8 cellular contexts compared by ENCODE assay signal in genomic region chr13:65638572-65639168, GRCh38.
DNase-seq lines count a peak whose midpoint lies in the region; ATAC-seq and TF ChIP-seq lines count a peak whose summit lies in the region.

No MANE protein-coding gene starts in this region.

- no peaks in the 10 kb centered on the region; a peak in 1 of 4 replicates for H3K4me1 ChIP-seq in SK-N-SH (ENCODE audit: control insufficient read depth in 1 of 2, insufficient read depth in 2 of 2, low read depth in 1 of 2, low read length in 1 of 2)

- no peaks in the 10 kb centered on the region for H4K20me1 ChIP-seq in SK-N-SH (ENCODE audit: insufficient read depth)

- H3K4me3 Mint-ChIP-seq in glutamatergic neuron (ENCODE audit: unreplicated experiment): no peak overlapping the region
- H3K4me3 Mint-ChIP-seq in type B pancreatic cell: no peak overlapping the region

- H2AFZ ChIP-seq in SK-N-SH (ENCODE audit: low read depth): no peak overlapping the region

- H3K27ac ChIP-seq in SK-N-SH (ENCODE audit: low read depth in 2 of 2, low read length in 1 of 2): no peak overlapping the region

- POLR2A ChIA-PET in SK-N-SH (lab: Yijun Ruan, JAX): no interaction called here

- no peaks in the 10 kb centered on the region for H3K9me2 ChIP-seq in SK-N-SH

- no peaks in the 10 kb centered on the region for H3K27me3 Mint-ChIP-seq in glutamatergic neuron (ENCODE audit: unreplicated experiment)
- H3K27me3 Mint-ChIP-seq in type B pancreatic cell: no peaks in the 10 kb centered on the region

- H3K4me1 Mint-ChIP-seq in glutamatergic neuron (ENCODE audit: low read depth, unreplicated experiment): peaks cover 7% of the 10 kb centered on the region
- H3K4me1 Mint-ChIP-seq in type B pancreatic cell (ENCODE audit: unreplicated experiment): no peaks in the 10 kb centered on the region

- WGBS in SK-N-SH (ENCODE audit: low lambda C conversion rate): 48% methylated on average over 2 of the region's 2 CpGs

- H3K36me3 ChIP-seq in SK-N-SH (replicated peaks in 1 of 2; ENCODE audit: control insufficient read depth in 1 of 2, insufficient read depth in 2 of 2, low read length in 1 of 2): no peaks in the 10 kb centered on the region

- no peak overlapping the region for H3K27ac Mint-ChIP-seq in glutamatergic neuron (ENCODE audit: unreplicated experiment)
- H3K27ac Mint-ChIP-seq in type B pancreatic cell: no peak overlapping the region

- H3K36me3 Mint-ChIP-seq in glutamatergic neuron (ENCODE audit: unreplicated experiment) (no peaks in the 10 kb centered on the region), type B pancreatic cell (no peaks in the 10 kb centered on the region)

- CTCF ChIA-PET in SK-N-SH (lab: Yijun Ruan, JAX): interaction anchor here (1.0 to 1.1 kb wide), 2 partner anchors 18 to 1166 kb away, joined by 3 to 4 read pairs; no protein-coding TSS in a partner anchor

- no peak overlapping the region for H3K9ac ChIP-seq in SK-N-SH

- H3K4me3 ChIP-seq in SK-N-SH (ENCODE audit: low read depth in 2 of 2, low read length in 1 of 2): no peak overlapping the region; a peak in 1 of 4 replicates

- no peaks in the 10 kb centered on the region for H3K27me3 ChIP-seq in SK-N-SH (ENCODE audit: insufficient read depth)

- H3F3A ChIP-seq in SK-N-SH (replicated peaks; ENCODE audit: insufficient read depth): no peaks in the 10 kb centered on the region

- H3K9me3 ChIP-seq in SK-N-SH: no peaks in the 10 kb centered on the region

- no peaks in the 10 kb centered on the region for H3K9me3 Mint-ChIP-seq in glutamatergic neuron (ENCODE audit: unreplicated experiment)
- peaks cover 4% of the 10 kb centered on the region for H3K9me3 Mint-ChIP-seq in type B pancreatic cell

- in situ Hi-C loops in Caki2 (cut with HindIII; ENCODE audit: low pct_unique_long_range_greater_than_20kb, low sequenced_read_pairs): no loop called here

- no peak overlapping the region for H3K4me2 ChIP-seq in SK-N-SH

- peak; percentile 82 for TF ChIP-seq RAD21 in SK-N-SH (IDR thresholded peaks at IDR 0.05; ENCODE audit: low read length)

- no peak for TF ChIP-seq EP300 in SK-N-SH (IDR thresholded peaks at IDR 0.05; ENCODE audit: borderline replicate concordance in 1 of 2, low read depth in 1 of 2, low read length in 1 of 2)

- ATAC-seq in GM19452 (IDR thresholded peaks at IDR 0.05; ENCODE audit: unreplicated experiment) (peak; percentile 86), HG03469 (IDR thresholded peaks at IDR 0.05; ENCODE audit: unreplicated experiment) (peak; percentile 75)

- H3K79me2 ChIP-seq in SK-N-SH (ENCODE audit: insufficient read depth): no peaks in the 10 kb centered on the region

- peak; percentile 13 for DNase-seq in Caki2 (ENCODE audit: low read depth)
- peak; percentile 0 for DNase-seq in SK-N-SH
- DNase-seq in glutamatergic neuron: no peak
- no peak for DNase-seq in type B pancreatic cell (ENCODE audit: extremely low spot score, unreplicated experiment)
- DNase-seq in NCI-H2196 treated with DMSO at 0.1 percent for 48 hours (lab: John Stamatoyannopoulos, UW; ENCODE audit: unreplicated experiment): no peak
- DNase-seq in NCI-H2029 (lab: John Stamatoyannopoulos, UW): no peak

- TF ChIP-seq CTCF in SK-N-SH (IDR thresholded peaks at IDR 0.05): peak; percentile 81
- TF ChIP-seq CTCF in glutamatergic neuron (IDR thresholded peaks at IDR 0.05; ENCODE audit: partially characterized antibody, unreplicated experiment): peak; percentile 83
- peak; percentile 80 for TF ChIP-seq CTCF in type B pancreatic cell (conservative IDR thresholded peaks at IDR 0.05)

TF ChIP-seq in SK-N-SH, 30 proteins besides CTCF, POLR2A, EP300 and RAD21:
- TF ChIP-seq RCOR1 (IDR thresholded peaks at IDR 0.05; ENCODE audit: low read length) (no peak), SMC3 (IDR thresholded peaks at IDR 0.05; ENCODE audit: low read depth, low read length) (peak; percentile 67)
TF ChIP-seq in SK-N-SH: peak in this region for 1.

Comparison
In these comparisons a context has a peak if more than half of its experiments do, and no peak if none do; other contexts are left out.
1. DNase-seq: peak in Caki2 (single experiment) and SK-N-SH (single experiment); none in glutamatergic neuron (single experiment), type B pancreatic cell (single experiment), NCI-H2196 treated with DMSO at 0.1 percent for 48 hours (single experiment) and NCI-H2029 (single experiment).
2. Peak in every context shown above with its lines, with median percentiles within 50 percentile points of each other: CTCF ChIP-seq.